ENCODE assay signal across 7 cellular contexts in genomic region chr7:29989257-29989995, GRCh38. TPM values are rescaled to one million over a fixed set of nuclear protein-coding genes. Genes with fewer than 3 reads are reported as not detected.
DNase-seq lines count a peak whose midpoint lies in the region; ATAC-seq, FAIRE-seq and TF ChIP-seq lines count a peak whose summit lies in the region.

TSS of gene SCRN1 (minus strand) at chr7:29989801. CDS start at chr7:29969067, 20,734 bp downstream.

- H3K4me3 ChIP-seq in HCT116 (replicated peaks in 1 of 2; ENCODE audit: low read depth in 1 of 2, low read length in 2 of 2) = peak within 1 kb of the TSS; percentile 80 to 88
- peak within 1 kb of the TSS; percentile 59 to 96 for H3K4me3 ChIP-seq in muscle layer of duodenum (ENCODE audit: low read depth in 1 of 2, low read length in 2 of 2)
- peak within 1 kb of the TSS; percentile 71 to 96 (median 87) for H3K4me3 ChIP-seq in tibial nerve

- H3K27me3 ChIP-seq in HCT116 (ENCODE audit: insufficient read depth, low read length) = no peaks in the 10 kb centered on the region
- peaks cover 4% of the 10 kb centered on the region for H3K27me3 ChIP-seq in muscle layer of duodenum (ENCODE audit: low read depth, low read length)
- no peaks in the 10 kb centered on the region for H3K27me3 ChIP-seq in tibial nerve

- H3K27ac ChIP-seq in HCT116 (ENCODE audit: low read depth, low read length) (peak within 1 kb of the TSS; percentile 100), muscle layer of duodenum (ENCODE audit: low read length) (peak within 1 kb of the TSS; percentile 65), tibial nerve (peak within 1 kb of the TSS; percentile 92 to 99 (median 98))

- TF ChIP-seq RAD21 in HCT116 (IDR thresholded peaks at IDR 0.05; ENCODE audit: low read depth) = no peak

- CTCF ChIA-PET in HCT116 (lab: Charles Lee) = interaction anchor here (0.6 to 1.2 kb wide), 2 partner anchors 72 to 363 kb away, joined by 3 to 5 read pairs; no protein-coding TSS in a partner anchor

- peak; percentile 70 for DNase-seq in GM12892 (ENCODE audit: insufficient read length)
- DNase-seq in HCT116 (ENCODE audit: low read depth, low spot score) = no peak
- DNase-seq in NCI-H1105 treated with DMSO at 0.1 percent for 48 hours (lab: John Stamatoyannopoulos, UW) = peak; percentile 61
- DNase-seq in activated T-cell treated with anti-CD3 and anti-CD28 coated beads, Interleukin-2, amount 50 U/mL, for 72 hours = peak; percentile 29 to 34
- peak; percentile 27 for DNase-seq in fibroblast of gingiva (ENCODE audit: low read depth)
- DNase-seq in tibial nerve (ENCODE audit: low spot score in 2 of 2) = peak; percentile 16 to 27

- peak within 1 kb of the TSS; percentile 59 for H2AFZ ChIP-seq in HCT116 (ENCODE audit: low read depth, low read length, poor library complexity, severe bottlenecking)

- peak; percentile 60 for ATAC-seq in HCT116
- peak; percentile 71 to 73 for ATAC-seq in activated T-cell treated with anti-CD3 and anti-CD28 coated beads, Interleukin-2, amount 50 U/mL, for 72 hours (replicated peaks in 1 of 2)

- 6% methylated on average over 20 of the region's 79 CpGs; no CpG with 5 or more reads in 1 of the 2 donors for WGBS in tibial nerve, 2 donors

- TF ChIP-seq POLR2A in GM12892 (IDR thresholded peaks at IDR 0.05; ENCODE audit: low read depth, low read length) = peak; percentile 48; the same call in 1 of the 2 replicates
- TF ChIP-seq POLR2A in HCT116 (IDR thresholded peaks at IDR 0.05; ENCODE audit: borderline replicate concordance, extremely low read depth, insufficient read depth, insufficient read length) = peak; percentile 9
- peak in 1 of 2 donors; percentile 55 for TF ChIP-seq POLR2A in tibial nerve (IDR thresholded peaks at IDR 0.05)

- intact Hi-C loops in HCT116 (cut with micrococcal nuclease) = no loop called here

- H3K9me3 Mint-ChIP-seq in activated T-cell treated with anti-CD3 and anti-CD28 coated beads, Interleukin-2, amount 50 U/mL, for 72 hours = no peaks in the 10 kb centered on the region

- H3K4me1 ChIP-seq in HCT116 (ENCODE audit: control insufficient read depth in 1 of 2, insufficient read depth in 2 of 2, low read length in 2 of 2) = peaks cover 14 to 42% of the 10 kb centered on the region in 2 experiments
- peaks cover 8% of the 10 kb centered on the region in 2 donors for H3K4me1 ChIP-seq in muscle layer of duodenum (ENCODE audit: control insufficient read depth in 1 of 2, insufficient read depth in 2 of 2, low read length in 2 of 2)
- peaks cover 0 to 24% (median 16%) of the 10 kb centered on the region in 4 donors for H3K4me1 ChIP-seq in tibial nerve

- POLR2A ChIA-PET in HCT116 (lab: Charles Lee) = no interaction called here

- H3K27me3 Mint-ChIP-seq in activated T-cell treated with anti-CD3 and anti-CD28 coated beads, Interleukin-2, amount 50 U/mL, for 72 hours (ENCODE audit: low read depth) = peaks cover 50% of the 10 kb centered on the region

- peak within 1 kb of the TSS; percentile 80 to 81 for H3K4me3 Mint-ChIP-seq in activated T-cell treated with anti-CD3 and anti-CD28 coated beads, Interleukin-2, amount 50 U/mL, for 72 hours

- TF ChIP-seq EP300 in tibial nerve (IDR thresholded peaks at IDR 0.05) = peak in 1 of 2 donors; percentile 57

- BruUV-seq in HCT116 (replicated peaks; lab: Mats Ljungman, UMichigan) = no TSS peak

- H3K9me3 ChIP-seq in HCT116 (ENCODE audit: control insufficient read depth in 1 of 2, insufficient read depth in 1 of 2, low read depth in 1 of 2, low read length in 2 of 2) = 0 out of 4 replicates have a peak, but pooled peaks cover 0 to 3% of the 10 kb centered on the region in 2 experiments
- peaks cover 0 to 10% of the 10 kb centered on the region in 2 donors for H3K9me3 ChIP-seq in muscle layer of duodenum (ENCODE audit: control insufficient read depth in 1 of 2, low read length in 2 of 2)
- peaks cover 0 to 22% (median 7%) of the 10 kb centered on the region in 4 donors for H3K9me3 ChIP-seq in tibial nerve

- no peaks in the 10 kb centered on the region for H3K9me2 ChIP-seq in HCT116 (ENCODE audit: insufficient read depth)

- RAD21 ChIA-PET in HCT116 (lab: Charles Lee; ENCODE audit: low non-redundant PET in 1 of 2, low total read pairs in 2 of 2, uncharacterized antibody in 2 of 2, unreplicated experiment in 2 of 2) = interaction anchor here in 1 of 2 experiments (0.5 kb wide), 1 partner anchor 72 kb away, joined by 3 read pairs; no protein-coding TSS in a partner anchor

- peak within 1 kb of the TSS; percentile 91 for H3K4me2 ChIP-seq in HCT116 (ENCODE audit: low read length)

- TF ChIP-seq CTCF in HCT116 (IDR thresholded peaks at IDR 0.05 in 2 of 3, conservative IDR thresholded peaks at IDR 0.05 in 1 of 3; ENCODE audit: borderline replicate concordance in 1 of 3, insufficient read depth in 1 of 3, low read depth in 2 of 3, low read length in 2 of 3) = no peak
- TF ChIP-seq CTCF in tibial nerve (IDR thresholded peaks at IDR 0.05) = peak in 2 of 5 experiments; percentile 22 to 32

- H3K36me3 ChIP-seq in HCT116 (ENCODE audit: control insufficient read depth in 1 of 2, insufficient read depth in 2 of 2, low read length in 2 of 2) (no peaks in the 10 kb centered on the region), muscle layer of duodenum (ENCODE audit: control insufficient read depth in 1 of 2, insufficient read depth in 2 of 2, low read length in 2 of 2) (no peaks in the 10 kb centered on the region), tibial nerve (peaks cover 0 to 3% (median 0%) of the 10 kb centered on the region in 3 donors)

- no peaks in the 10 kb centered on the region for H4K20me1 ChIP-seq in HCT116 (ENCODE audit: insufficient read depth)

- peak; percentile 58 for FAIRE-seq in GM12892 (lab: Jason Lieb, UNC)

- H3K4me1 Mint-ChIP-seq in activated T-cell treated with anti-CD3 and anti-CD28 coated beads, Interleukin-2, amount 50 U/mL, for 72 hours (ENCODE audit: low read depth) = peaks cover 16% of the 10 kb centered on the region

- H3K9ac ChIP-seq in HCT116 (ENCODE audit: low read length) = peak within 1 kb of the TSS; percentile 95

- H3K27ac Mint-ChIP-seq in activated T-cell treated with anti-CD3 and anti-CD28 coated beads, Interleukin-2, amount 50 U/mL, for 72 hours = no peak within 1 kb of the TSS

- H3K36me3 Mint-ChIP-seq in activated T-cell treated with anti-CD3 and anti-CD28 coated beads, Interleukin-2, amount 50 U/mL, for 72 hours (ENCODE audit: insufficient read depth in 2 of 2) = peaks cover 0 to 2% of the 10 kb centered on the region in 2 donors

- peaks cover 45% of the 10 kb centered on the region for H3K79me2 ChIP-seq in HCT116 (ENCODE audit: insufficient read depth, low read length)

TF ChIP-seq in HCT116, 20 proteins besides CTCF, POLR2A, EP300 and RAD21:
- TF ChIP-seq POLR2AphosphoS5 (IDR thresholded peaks at IDR 0.05; ENCODE audit: low read depth, low read length) (peak; percentile 50), ZFX (IDR thresholded peaks at IDR 0.05) (peak; percentile 74), SIN3A (IDR thresholded peaks at IDR 0.05; ENCODE audit: low read depth) (no peak)

RNA-seq across cellular contexts. Expression of gene SCRN1, which starts in this region (rescaled TPM):
- 34.0 TPM for polyA plus RNA-seq in GM12892 (2012; ENCODE audit: missing spikeins)
- total RNA-seq in HCT116 (2021; ENCODE audit: unreplicated experiment) = 76.8 TPM
- polyA plus RNA-seq in HCT116 (2012) = 46.6 and 49.8 TPM in 2 replicates
- total RNA-seq in activated T-cell treated with anti-CD3 and anti-CD28 coated beads, Interleukin-2, amount 50 U/mL, for 72 hours = 10 to 100 TPM; 10.3 to 14.0 TPM
- 100 to 1,000 TPM in 3 of 4 donors, 10 to 100 TPM in 1; 65.1 to 161 (median 119) TPM for total RNA-seq in tibial nerve
